Comparison of ENCODE assay signal across 9 cellular contexts in the genomic region with DNA sequence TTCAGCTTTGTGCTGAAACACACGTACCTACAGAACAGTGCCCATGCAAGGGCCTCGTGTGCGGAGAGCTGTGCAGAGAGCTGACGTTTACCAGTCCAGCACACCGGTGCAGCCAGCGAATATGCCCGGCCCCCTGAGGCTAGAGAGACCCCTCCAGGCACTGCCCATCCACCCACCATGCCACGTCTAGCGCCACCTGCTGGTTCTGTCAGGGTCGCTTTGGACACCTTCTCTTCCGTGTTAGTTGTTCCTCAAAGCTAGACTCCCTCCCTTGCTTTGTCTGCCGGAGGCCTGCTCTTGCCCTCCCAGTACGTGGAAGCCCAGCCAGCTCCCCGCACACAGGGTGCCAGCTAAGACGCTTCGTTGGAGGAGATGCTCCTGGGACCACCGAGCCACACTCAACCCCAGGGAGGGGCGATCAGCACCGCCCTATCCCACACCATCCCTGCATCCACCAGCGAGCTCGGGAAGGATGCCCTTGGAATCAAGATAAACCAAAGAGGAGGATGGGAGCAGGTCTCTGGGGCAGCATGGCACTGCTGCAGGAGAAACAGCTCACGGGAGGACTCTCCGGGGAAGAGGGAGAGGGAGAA. TPM values are rescaled to one million over a fixed set of nuclear protein-coding genes. Genes with fewer than 3 reads are reported as not detected.
A peak's percentile ranks its signal among the peaks of the same experiment; 100 is the strongest.
DNase-seq lines count a peak whose midpoint lies in the region; ATAC-seq, FAIRE-seq and TF ChIP-seq lines count a peak whose summit lies in the region.
"Had no signal": no experiment of that assay in that cellular context is flagged by ENCODE, and none has a peak within 500 bp of the region (broad histone marks: within the 10 kb centered on the region; RNA-seq: fewer than 3 reads in every experiment).

No MANE protein-coding gene starts in this region.

- H3K36me3 Mint-ChIP-seq in T-cell (peaks cover 41% of the 10 kb centered on the region), mesothelial cell of epicardium (no peaks in the 10 kb centered on the region)

- H3K27me3 Mint-ChIP-seq in T-cell (no peaks in the 10 kb centered on the region), mesothelial cell of epicardium (ENCODE audit: low read depth) (no peaks in the 10 kb centered on the region)

- peak in 1 of 4 experiments; percentile 40 for ATAC-seq in T-cell (replicated peaks in 1 of 4)
- no peak for ATAC-seq in HG03135 (IDR thresholded peaks at IDR 0.05; ENCODE audit: unreplicated experiment)
- no peak for ATAC-seq in HG02798 (IDR thresholded peaks at IDR 0.05; ENCODE audit: poor library complexity, unreplicated experiment)

- H3K9me3 Mint-ChIP-seq in T-cell: no peaks in the 10 kb centered on the region
- H3K9me3 Mint-ChIP-seq in mesothelial cell of epicardium: no peaks in the 10 kb centered on the region

- H3K27ac Mint-ChIP-seq in T-cell: no peak overlapping the region
- H3K27ac Mint-ChIP-seq in mesothelial cell of epicardium: no peak overlapping the region

- FAIRE-seq in bronchial epithelial cell (lab: Jason Lieb, UNC): no peak
- FAIRE-seq: G401.6 had no signal

- no peak overlapping the region for H3K4me3 ChIP-seq in bronchial epithelial cell (ENCODE audit: low read depth, low read length)

- CTCF ChIA-PET in T-cell (lab: Charles Lee): interaction anchor here in 1 of 2 donors (0.9 to 1.3 kb wide), 3 partner anchors 45 to 214 kb away, joined by 3 to 5 read pairs (median 4); no protein-coding TSS in a partner anchor

- H3K4me3 Mint-ChIP-seq in T-cell: no peak overlapping the region
- H3K4me3 Mint-ChIP-seq in mesothelial cell of epicardium: no peak overlapping the region

- H3K27me3 ChIP-seq in bronchial epithelial cell (ENCODE audit: control insufficient read depth, insufficient read depth, low read length): no peaks in the 10 kb centered on the region

- POLR2A ChIA-PET in T-cell (lab: Charles Lee): no interaction called here

- DNase-seq in NOMO-1 (lab: John Stamatoyannopoulos, UW; ENCODE audit: unreplicated experiment in 2 of 2): peak; percentile 1 to 27
- DNase-seq in NOMO-1 treated with DMSO at 0.1 percent for 48 hours (lab: John Stamatoyannopoulos, UW; ENCODE audit: unreplicated experiment): no peak
- DNase-seq in T-cell: peak in 27 of 34 experiments; percentile 5 to 52 (median 28)
- DNase-seq in bronchial epithelial cell (ENCODE audit: low read depth): no peak
- peak in 1 of 2 experiments; percentile 52 for DNase-seq in mesothelial cell of epicardium (ENCODE audit: low spot score in 2 of 2, unreplicated experiment in 2 of 2)
- no peak for DNase-seq in NOMO-1 treated with dmso at 0.1 percent for 144 hours (lab: John Stamatoyannopoulos, UW; ENCODE audit: unreplicated experiment)

- H3K4me1 Mint-ChIP-seq in T-cell: no peaks in the 10 kb centered on the region
- peaks cover 3% of the 10 kb centered on the region for H3K4me1 Mint-ChIP-seq in mesothelial cell of epicardium

- TF ChIP-seq CTCF in bronchial epithelial cell (IDR thresholded peaks at IDR 0.05; ENCODE audit: insufficient read depth, low read length, severe bottlenecking): peak; percentile 73
- TF ChIP-seq CTCF in mesothelial cell of epicardium (IDR thresholded peaks at IDR 0.05; ENCODE audit: unreplicated experiment): peak; percentile 61

- peaks cover 1% of the 10 kb centered on the region for H3K36me3 ChIP-seq in bronchial epithelial cell (ENCODE audit: control insufficient read depth, insufficient read depth, low read length)

RNA-seq across cellular contexts. Expression of gene CPT1A, which starts 43.4 kb away (rescaled TPM):
- total RNA-seq in T-cell: 10 to 100 TPM; 21.2 to 44.1 (median 35.9) TPM
- total RNA-seq in bronchial epithelial cell: 29.2 and 35.3 TPM in 2 replicates
- 2.6 to 3.0 TPM (median 2.8 TPM) in 3 replicates for total RNA-seq in mesothelial cell of epicardium

RNA-seq across cellular contexts. Expression of gene TESMIN, which starts 47.0 kb away (rescaled TPM):
- total RNA-seq in T-cell: 1 to 10 TPM; 6.1 to 9.1 (median 7.7) TPM
- 1.4 and 2.4 TPM in 2 replicates for total RNA-seq in bronchial epithelial cell
- total RNA-seq in mesothelial cell of epicardium: 15.9 to 19.2 TPM (median 16.0 TPM) in 3 replicates

Comparison
In these comparisons a context has a peak if more than half of its experiments do, and no peak if none do; other contexts are left out.
1. DNase-seq: peak in NOMO-1 (2 of 2) and T-cell (27 of 34); none in NOMO-1 treated with DMSO at 0.1 percent for 48 hours (single experiment), bronchial epithelial cell (single experiment) and NOMO-1 treated with dmso at 0.1 percent for 144 hours (single experiment).